Comparison of ENCODE assay signal across 15 cellular contexts in genomic region chr21:33115586-33116541, GRCh38. TPM values are rescaled to one million over a fixed set of nuclear protein-coding genes. Genes with fewer than 3 reads are reported as not detected.
A peak's percentile ranks its signal among the peaks of the same experiment; 100 is the strongest.
DNase-seq lines count a peak whose midpoint lies in the region; ATAC-seq lines count a peak whose summit lies in the region.
"Had no signal": no experiment of that assay in that cellular context is flagged by ENCODE, and none has a peak within 500 bp of the region (broad histone marks: within the 10 kb centered on the region; RNA-seq: fewer than 3 reads in every experiment).

No MANE protein-coding gene starts in this region.

- H3K9me3 Mint-ChIP-seq in activated naive CD4-positive, alpha-beta T cell treated with anti-CD3 and anti-CD28 coated beads, Interleukin-2, amount 50 U/mL, for 24 hours: no peaks in the 10 kb centered on the region
- no peaks in the 10 kb centered on the region for H3K9me3 Mint-ChIP-seq in activated naive CD4-positive, alpha-beta T cell treated with anti-CD3 and anti-CD28 coated beads, Interleukin-2, amount 50 U/mL, for 72 hours
- H3K9me3 Mint-ChIP-seq: activated T-helper 2 cell treated with anti-CD3 and anti-CD28 coated beads, Interferon-gamma antibody, Interleukin-2, Interleukin-4, amounts not matched to agents 10 μg/mL and 5 μg/mL and 100 μg/mL, durations not matched to agents 14 hours and 24 hours and 36 hours; central memory CD8-positive, alpha-beta T cell; H9; stimulated activated naive B cell treated with anti-CD40 and anti-IgM and Interleukin-4, amounts not matched to agents 10 μg/mL and 1 μg/mL and 100 μg/mL, for 72 hours had no signal

- H3K27ac Mint-ChIP-seq in activated naive CD4-positive, alpha-beta T cell treated with anti-CD3 and anti-CD28 coated beads, Interleukin-2, amount 50 U/mL, for 24 hours: peak overlapping the region; percentile 19
- peak overlapping the region in 1 of 2 donors; percentile 55 for H3K27ac Mint-ChIP-seq in activated naive CD4-positive, alpha-beta T cell treated with anti-CD3 and anti-CD28 coated beads, Interleukin-2, amount 50 U/mL, for 72 hours
- H3K27ac Mint-ChIP-seq: activated T-helper 2 cell treated with anti-CD3 and anti-CD28 coated beads, Interferon-gamma antibody, Interleukin-2, Interleukin-4, amounts not matched to agents 10 μg/mL and 5 μg/mL and 100 μg/mL, durations not matched to agents 14 hours and 24 hours and 36 hours; stimulated activated naive B cell treated with anti-CD40 and anti-IgM and Interleukin-4, amounts not matched to agents 10 μg/mL and 1 μg/mL and 100 μg/mL, for 72 hours had no signal

- no peak for DNase-seq in activated naive CD4-positive, alpha-beta T cell treated with Interleukin-2 at 50 U/mL for 16 hours
- DNase-seq in NCI-H2171 treated with DMSO at 0.1 percent for 48 hours (lab: John Stamatoyannopoulos, UW) (peak; percentile 77), cerebellum (ENCODE audit: low spot score) (peak; percentile 73), retina (peak; percentile 39)
- DNase-seq in activated naive CD4-positive, alpha-beta T cell treated with anti-CD3 and anti-CD28 coated beads, Interleukin-2, amount 50 U/mL, for 72 hours (ENCODE audit: low spot score in 2 of 2): no peak
- DNase-seq: H9; stimulated activated CD4-positive, alpha-beta T cell treated with anti-CD3 and anti-CD28 coated beads, Interleukin-2, amount 100 ng/mL, for 48 hours; stimulated activated naive B cell treated with anti-CD40 and anti-IgM and Interleukin-4, amounts not matched to agents 10 μg/mL and 1 μg/mL and 100 μg/mL, for 72 hours had no signal

- peaks cover 1% of the 10 kb centered on the region for H3K27me3 Mint-ChIP-seq in activated naive CD4-positive, alpha-beta T cell treated with anti-CD3 and anti-CD28 coated beads, Interleukin-2, amount 50 U/mL, for 24 hours

- H3K36me3 Mint-ChIP-seq in activated naive CD4-positive, alpha-beta T cell treated with anti-CD3 and anti-CD28 coated beads, Interleukin-2, amount 50 U/mL, for 24 hours: no peaks in the 10 kb centered on the region
- no peaks in the 10 kb centered on the region for H3K36me3 Mint-ChIP-seq in activated naive CD4-positive, alpha-beta T cell treated with anti-CD3 and anti-CD28 coated beads, Interleukin-2, amount 50 U/mL, for 72 hours
- H3K36me3 Mint-ChIP-seq: stimulated activated naive B cell treated with anti-CD40 and anti-IgM and Interleukin-4, amounts not matched to agents 10 μg/mL and 1 μg/mL and 100 μg/mL, for 72 hours had no signal

- no peak for ATAC-seq in GM21390 (IDR thresholded peaks at IDR 0.05; ENCODE audit: unreplicated experiment)
- ATAC-seq in HG03025 (IDR thresholded peaks at IDR 0.05; ENCODE audit: low FRiP score, unreplicated experiment): no peak
- no peak for ATAC-seq in activated naive CD4-positive, alpha-beta T cell treated with anti-CD3 and anti-CD28 coated beads, Interleukin-2, amount 50 U/mL, for 72 hours
- ATAC-seq: SK-N-SH treated with all-trans-retinoic acid at 6 μM for 48 hours; stimulated activated naive B cell treated with anti-CD40 and anti-IgM and Interleukin-4, amounts not matched to agents 10 μg/mL and 1 μg/mL and 100 μg/mL, for 72 hours had no signal

- H3K4me3 Mint-ChIP-seq in activated naive CD4-positive, alpha-beta T cell treated with anti-CD3 and anti-CD28 coated beads, Interleukin-2, amount 50 U/mL, for 24 hours: peak overlapping the region; percentile 48
- H3K4me3 Mint-ChIP-seq: central memory CD8-positive, alpha-beta T cell; H9; stimulated activated naive B cell treated with anti-CD40 and anti-IgM and Interleukin-4, amounts not matched to agents 10 μg/mL and 1 μg/mL and 100 μg/mL, for 72 hours had no signal

- H3K4me1 Mint-ChIP-seq in activated naive CD4-positive, alpha-beta T cell treated with anti-CD3 and anti-CD28 coated beads, Interleukin-2, amount 50 U/mL, for 24 hours: peaks cover 26% of the 10 kb centered on the region

RNA-seq across cellular contexts. Expression of gene OLIG1, which starts 45.9 kb away (rescaled TPM):
- total RNA-seq in cerebellum: 6.7 TPM
- under 1 TPM in 1 of 2 donors, not detected in 1; 0.23 TPM for total RNA-seq in activated naive CD4-positive, alpha-beta T cell treated with anti-CD3 and anti-CD28 coated beads, Interleukin-2, amount 50 U/mL, for 72 hours
- total RNA-seq: hepatocyte had no signal

Comparison
In these comparisons a context has a peak if more than half of its experiments do, and no peak if none do; other contexts are left out.
1. DNase-seq: peak in NCI-H2171 treated with DMSO at 0.1 percent for 48 hours (single experiment), cerebellum (single experiment) and retina (single experiment); none in activated naive CD4-positive, alpha-beta T cell treated with Interleukin-2 at 50 U/mL for 16 hours (single experiment) and activated naive CD4-positive, alpha-beta T cell treated with anti-CD3 and anti-CD28 coated beads, Interleukin-2, amount 50 U/mL, for 72 hours (0 of 2).